17 cellular contexts compared by ENCODE assay signal in genomic region chr10:93110472-93111146, GRCh38. TPM values are rescaled to one million over a fixed set of nuclear protein-coding genes. Genes with fewer than 3 reads are reported as not detected.
A peak's percentile ranks its signal among the peaks of the same experiment; 100 is the strongest.
DNase-seq lines count a peak whose midpoint lies in the region; ATAC-seq and TF ChIP-seq lines count a peak whose summit lies in the region.
"Had no signal": no experiment of that assay in that cellular context is flagged by ENCODE, and none has a peak within 500 bp of the region (broad histone marks: within the 10 kb centered on the region; RNA-seq: fewer than 3 reads in every experiment).

No MANE protein-coding gene starts in this region.

- H3K27ac ChIP-seq in endodermal cell (ENCODE audit: low read depth, low read length) = no peak overlapping the region
- H3K27ac ChIP-seq: C4-2B, foreskin keratinocyte, neutrophil, skin epidermis had no signal

- no peaks in the 10 kb centered on the region for H3K36me3 Mint-ChIP-seq in endodermal cell (ENCODE audit: low read depth)
- H3K36me3 Mint-ChIP-seq: activated naive CD4-positive, alpha-beta T cell treated with anti-CD3 and anti-CD28 coated beads, Interleukin-2, amount 50 U/mL, for 24 hours; WTC11 had no signal

- peaks cover 24% of the 10 kb centered on the region for H3K4me1 Mint-ChIP-seq in endodermal cell

- H3K27me3 ChIP-seq in endodermal cell (ENCODE audit: control insufficient read depth, insufficient read depth, low read length, poor library complexity, severe bottlenecking) = no peaks in the 10 kb centered on the region

- no peak for DNase-seq in endodermal cell
- no peak for DNase-seq in activated T-cell treated with anti-CD3 and anti-CD28 coated beads, Interleukin-2, amount 50 U/mL, for 48 hours
- DNase-seq in stimulated activated CD4-positive, alpha-beta T cell treated with anti-CD3 and anti-CD28 coated beads, Interleukin-12 subunit alpha, Interleukin-12 subunit beta, amount 100 ng/mL, for 4 hours = no peak
- DNase-seq: effector CD4-positive, alpha-beta T cell; foreskin keratinocyte; NCI-H2171 treated with DMSO at 0.1 percent for 48 hours; OCI-M1 had no signal

- H3K36me3 ChIP-seq in endodermal cell (ENCODE audit: control insufficient read depth, insufficient read depth, low read length) = no peaks in the 10 kb centered on the region
- H3K36me3 ChIP-seq: neutrophil had no signal

- ATAC-seq in GM19043 (IDR thresholded peaks at IDR 0.05; ENCODE audit: low read depth, unreplicated experiment) = peak; percentile 68
- peak; percentile 69 for ATAC-seq in GM21717 (IDR thresholded peaks at IDR 0.05; ENCODE audit: unreplicated experiment)
- ATAC-seq in HG03066 (IDR thresholded peaks at IDR 0.05; ENCODE audit: low read depth, unreplicated experiment) = peak; percentile 63
- ATAC-seq in HG02623 (IDR thresholded peaks at IDR 0.05; ENCODE audit: unreplicated experiment) = no peak
- ATAC-seq: foreskin keratinocyte, WTC11 had no signal

- H3K27me3 Mint-ChIP-seq in endodermal cell (ENCODE audit: insufficient read depth) = no peaks in the 10 kb centered on the region

- no peak for TF ChIP-seq CTCF in endodermal cell (conservative IDR thresholded peaks at IDR 0.05)

- H3K9ac ChIP-seq in endodermal cell (ENCODE audit: extremely low read depth, low read length, poor library complexity, severe bottlenecking) = no peak overlapping the region

- H3K9me3 ChIP-seq in endodermal cell (ENCODE audit: control insufficient read depth, low read length) = peaks cover 15% of the 10 kb centered on the region
- H3K9me3 ChIP-seq: neutrophil had no signal

- H3K4me3 ChIP-seq in endodermal cell (ENCODE audit: low read length) = peak overlapping the region; percentile 50
- H3K4me3 ChIP-seq: skin epidermis had no signal

- no peak overlapping the region for H3K27ac Mint-ChIP-seq in endodermal cell
- H3K27ac Mint-ChIP-seq: activated naive CD4-positive, alpha-beta T cell treated with anti-CD3 and anti-CD28 coated beads, Interleukin-2, amount 50 U/mL, for 24 hours; WTC11 had no signal

- peaks cover 2% of the 10 kb centered on the region for H3K9me3 Mint-ChIP-seq in endodermal cell
- H3K9me3 Mint-ChIP-seq: activated naive CD4-positive, alpha-beta T cell treated with anti-CD3 and anti-CD28 coated beads, Interleukin-2, amount 50 U/mL, for 24 hours; WTC11 had no signal

- 83 to 94% methylated on average over 2 to 3 of the region's 3 CpGs for WGBS in endodermal cell (ENCODE audit: insufficient coverage in 1 of 2, insufficient read length in 1 of 2), 2 experiments

- H3K4me1 ChIP-seq in endodermal cell (ENCODE audit: control insufficient read depth, insufficient read depth, low read length) = no peaks in the 10 kb centered on the region
- H3K4me1 ChIP-seq: foreskin keratinocyte had no signal

- no peak overlapping the region for H3K4me3 Mint-ChIP-seq in endodermal cell
- H3K4me3 Mint-ChIP-seq: activated naive CD4-positive, alpha-beta T cell treated with anti-CD3 and anti-CD28 coated beads, Interleukin-2, amount 50 U/mL, for 24 hours; WTC11 had no signal

RNA-seq across cellular contexts. Expression of gene CYP26A1, which starts 36.9 kb away (rescaled TPM):
- 100 to 1,000 TPM; 800 to 857 TPM for total RNA-seq in endodermal cell
- 184 TPM for polyA plus RNA-seq in endodermal cell (2013, experiment 1 of 2)
- 223 TPM for polyA plus RNA-seq in endodermal cell (2013, experiment 2 of 2)
- total RNA-seq: bronchial epithelial cell, foreskin keratinocyte had no signal
- polyA plus RNA-seq: foreskin keratinocyte had no signal

RNA-seq across cellular contexts. Expression of gene CYP26C1, which starts 50.0 kb away (rescaled TPM):
- under 1 TPM; 0.35 to 0.44 TPM for total RNA-seq in endodermal cell
- 57.5 TPM for polyA plus RNA-seq in endodermal cell (2013, experiment 1 of 2)
- polyA plus RNA-seq in endodermal cell (2013, experiment 2 of 2) = 36.3 TPM
- total RNA-seq: foreskin keratinocyte had no signal
- polyA plus RNA-seq: foreskin keratinocyte had no signal
